Comparison of ENCODE assay signal across 12 cellular contexts in the genomic region with DNA sequence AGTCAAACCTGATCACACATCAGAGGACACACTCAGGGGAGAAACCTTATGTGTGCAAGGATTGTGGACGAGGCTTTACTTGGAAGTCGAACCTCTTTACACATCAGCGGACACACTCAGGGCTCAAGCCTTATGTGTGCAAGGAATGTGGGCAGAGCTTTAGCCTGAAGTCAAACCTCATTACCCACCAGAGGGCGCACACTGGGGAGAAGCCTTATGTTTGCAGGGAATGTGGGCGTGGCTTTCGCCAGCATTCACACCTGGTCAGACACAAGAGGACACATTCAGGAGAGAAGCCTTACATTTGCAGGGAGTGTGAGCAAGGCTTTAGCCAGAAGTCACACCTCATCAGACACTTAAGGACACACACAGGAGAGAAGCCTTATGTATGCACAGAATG. TPM values are rescaled to one million over a fixed set of nuclear protein-coding genes. Genes with fewer than 3 reads are reported as not detected.
A peak's percentile ranks its signal among the peaks of the same experiment; 100 is the strongest.
DNase-seq lines count a peak whose midpoint lies in the region; ATAC-seq and TF ChIP-seq lines count a peak whose summit lies in the region.
"Had no signal": no experiment of that assay in that cellular context is flagged by ENCODE, and none has a peak within 500 bp of the region (broad histone marks: within the 10 kb centered on the region; RNA-seq: fewer than 3 reads in every experiment).

No MANE protein-coding gene starts in this region.

- H3K36me3 Mint-ChIP-seq in WTC11: peaks cover 69% of the 10 kb centered on the region
- H3K36me3 Mint-ChIP-seq in effector memory CD8-positive, alpha-beta T cell (ENCODE audit: insufficient read depth): peaks cover 26% of the 10 kb centered on the region

- peak; percentile 40 for DNase-seq in BE2C
- DNase-seq in WTC11 (ENCODE audit: low spot score): peak; percentile 82
- peak; percentile 36 for DNase-seq in iris pigment epithelial cell (ENCODE audit: low read depth)
- DNase-seq in effector memory CD8-positive, alpha-beta T cell: no peak
- DNase-seq in activated T-cell treated with anti-CD3 and anti-CD28 coated beads for 4 hours: no peak
- no peak for DNase-seq in NCI-H187 (lab: John Stamatoyannopoulos, UW)
- DNase-seq: kidney; NCI-H446 treated with DMSO at 0.1 percent for 48 hours; stimulated activated CD4-positive, alpha-beta T cell treated with anti-CD3 and anti-CD28 coated beads, Interleukin-4, amount 100 ng/mL, for 1 hour; substantia nigra; T-helper 1 cell had no signal

- 0 out of 2 replicates have a peak overlapping the region, but pooled peaks have one; percentile 52 for H3K27ac Mint-ChIP-seq in WTC11
- H3K27ac Mint-ChIP-seq in effector memory CD8-positive, alpha-beta T cell: no peak overlapping the region

- peak; percentile 23; the same call in 1 of the 2 replicates for TF ChIP-seq CTCF in BE2C (IDR thresholded peaks at IDR 0.05; ENCODE audit: low read depth, low read length)
- peak; percentile 25 for TF ChIP-seq CTCF in GM12873 (IDR thresholded peaks at IDR 0.05; ENCODE audit: insufficient read depth, low read depth, low read length, missing control alignments)
- TF ChIP-seq CTCF in WTC11 (IDR thresholded peaks at IDR 0.05): peak; percentile 25; the same call in 1 of the 2 replicates

- no peaks in the 10 kb centered on the region for H3K9me3 ChIP-seq in BE2C

- H3K4me1 Mint-ChIP-seq in WTC11: 0 out of 2 replicates have a peak, but pooled peaks cover 3% of the 10 kb centered on the region
- no peaks in the 10 kb centered on the region for H3K4me1 Mint-ChIP-seq in effector memory CD8-positive, alpha-beta T cell (ENCODE audit: low read depth in 2 of 2)

- CTCF ChIA-PET in WTC11 (lab: Charles Lee): interaction anchor here (0.6 to 1.3 kb wide), 10 partner anchors 8 to 232 kb away, joined by 3 to 17 read pairs (median 4); partner anchors contain the start of genes ZNF527, ZNF540, ZNF571 and ZNF793

- no peak overlapping the region for H3K4me3 ChIP-seq in BE2C (ENCODE audit: low read depth, low read length)

- ATAC-seq in WTC11: peak; percentile 97
- ATAC-seq in effector memory CD8-positive, alpha-beta T cell (replicated peaks): no peak

- H3K9me3 Mint-ChIP-seq in WTC11: peaks cover 51% of the 10 kb centered on the region
- H3K9me3 Mint-ChIP-seq in effector memory CD8-positive, alpha-beta T cell: peaks cover 7 to 17% of the 10 kb centered on the region in 2 donors

- POLR2A ChIA-PET in WTC11 (lab: Charles Lee): no interaction called here

- H3K4me1 ChIP-seq in BE2C: no peaks in the 10 kb centered on the region

- H3K4me3 Mint-ChIP-seq in WTC11: no peak overlapping the region
- H3K4me3 Mint-ChIP-seq in effector memory CD8-positive, alpha-beta T cell: no peak overlapping the region

- H3K36me3 ChIP-seq in BE2C: peaks cover 36% of the 10 kb centered on the region

- H3K27me3 Mint-ChIP-seq in WTC11 (ENCODE audit: low read depth): no peaks in the 10 kb centered on the region
- H3K27me3 Mint-ChIP-seq in effector memory CD8-positive, alpha-beta T cell: no peaks in the 10 kb centered on the region

- H3K27me3 ChIP-seq in BE2C: no peaks in the 10 kb centered on the region

TF ChIP-seq in WTC11, 78 proteins besides CTCF, POLR2A, EP300 and RAD21 (continues in another document):
- TF ChIP-seq, protein P1, sequence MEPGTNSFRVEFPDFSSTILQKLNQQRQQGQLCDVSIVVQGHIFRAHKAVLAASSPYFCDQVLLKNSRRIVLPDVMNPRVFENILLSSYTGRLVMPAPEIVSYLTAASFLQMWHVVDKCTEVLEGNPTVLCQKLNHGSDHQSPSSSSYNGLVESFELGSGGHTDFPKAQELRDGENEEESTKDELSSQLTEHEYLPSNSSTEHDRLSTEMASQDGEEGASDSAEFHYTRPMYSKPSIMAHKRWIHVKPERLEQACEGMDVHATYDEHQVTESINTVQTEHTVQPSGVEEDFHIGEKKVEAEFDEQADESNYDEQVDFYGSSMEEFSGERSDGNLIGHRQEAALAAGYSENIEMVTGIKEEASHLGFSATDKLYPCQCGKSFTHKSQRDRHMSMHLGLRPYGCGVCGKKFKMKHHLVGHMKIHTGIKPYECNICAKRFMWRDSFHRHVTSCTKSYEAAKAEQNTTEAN (CRISPR knock-in tag; IDR thresholded peaks at IDR 0.05): 0 out of 2 replicates have a peak, but pooled peaks have one; percentile 47
- TF ChIP-seq TEAD4 (CRISPR knock-in tag; IDR thresholded peaks at IDR 0.05): peak; percentile 65; the same call in 1 of the 2 replicates
- TF ChIP-seq ZSCAN18 (CRISPR knock-in tag; IDR thresholded peaks at IDR 0.05): no peak
- no peak for TF ChIP-seq ZNF671 (CRISPR knock-in tag; IDR thresholded peaks at IDR 0.05)
- TF ChIP-seq ZNF423 (CRISPR knock-in tag; IDR thresholded peaks at IDR 0.05): no peak
- TF ChIP-seq CBFB (CRISPR knock-in tag; IDR thresholded peaks at IDR 0.05; ENCODE audit: low read depth): no peak
- no peak for TF ChIP-seq FOXJ3 (CRISPR knock-in tag; IDR thresholded peaks at IDR 0.05; ENCODE audit: borderline replicate concordance)
- TF ChIP-seq ESRRA (CRISPR knock-in tag; IDR thresholded peaks at IDR 0.05; ENCODE audit: borderline replicate concordance): no peak
- no peak for TF ChIP-seq EMX1 (CRISPR knock-in tag; IDR thresholded peaks at IDR 0.05)
- TF ChIP-seq AFF4 (CRISPR knock-in tag; IDR thresholded peaks at IDR 0.05; ENCODE audit: borderline replicate concordance): no peak
- TF ChIP-seq, protein P2, sequence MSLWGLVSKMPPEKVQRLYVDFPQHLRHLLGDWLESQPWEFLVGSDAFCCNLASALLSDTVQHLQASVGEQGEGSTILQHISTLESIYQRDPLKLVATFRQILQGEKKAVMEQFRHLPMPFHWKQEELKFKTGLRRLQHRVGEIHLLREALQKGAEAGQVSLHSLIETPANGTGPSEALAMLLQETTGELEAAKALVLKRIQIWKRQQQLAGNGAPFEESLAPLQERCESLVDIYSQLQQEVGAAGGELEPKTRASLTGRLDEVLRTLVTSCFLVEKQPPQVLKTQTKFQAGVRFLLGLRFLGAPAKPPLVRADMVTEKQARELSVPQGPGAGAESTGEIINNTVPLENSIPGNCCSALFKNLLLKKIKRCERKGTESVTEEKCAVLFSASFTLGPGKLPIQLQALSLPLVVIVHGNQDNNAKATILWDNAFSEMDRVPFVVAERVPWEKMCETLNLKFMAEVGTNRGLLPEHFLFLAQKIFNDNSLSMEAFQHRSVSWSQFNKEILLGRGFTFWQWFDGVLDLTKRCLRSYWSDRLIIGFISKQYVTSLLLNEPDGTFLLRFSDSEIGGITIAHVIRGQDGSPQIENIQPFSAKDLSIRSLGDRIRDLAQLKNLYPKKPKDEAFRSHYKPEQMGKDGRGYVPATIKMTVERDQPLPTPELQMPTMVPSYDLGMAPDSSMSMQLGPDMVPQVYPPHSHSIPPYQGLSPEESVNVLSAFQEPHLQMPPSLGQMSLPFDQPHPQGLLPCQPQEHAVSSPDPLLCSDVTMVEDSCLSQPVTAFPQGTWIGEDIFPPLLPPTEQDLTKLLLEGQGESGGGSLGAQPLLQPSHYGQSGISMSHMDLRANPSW (CRISPR knock-in tag; conservative IDR thresholded peaks at IDR 0.05; ENCODE audit: low read depth): no peak
- no peak for TF ChIP-seq ZNF396 (CRISPR knock-in tag; IDR thresholded peaks at IDR 0.05; ENCODE audit: borderline replicate concordance)
- no peak for TF ChIP-seq ZNF263 (CRISPR knock-in tag; IDR thresholded peaks at IDR 0.05; ENCODE audit: low read depth)
- no peak for TF ChIP-seq NR1H2 (CRISPR knock-in tag; IDR thresholded peaks at IDR 0.05)
- no peak for TF ChIP-seq SMAD3 (CRISPR knock-in tag; IDR thresholded peaks at IDR 0.05; ENCODE audit: borderline replicate concordance)
- no peak for TF ChIP-seq HMGA2 (CRISPR knock-in tag; IDR thresholded peaks at IDR 0.05)

RNA-seq across cellular contexts. Expression of gene ZNF527, which starts 8.2 kb away (rescaled TPM):
- polyA plus RNA-seq in BE2C (2012; ENCODE audit: insufficient read depth, insufficient read length, low read depth): 1.5 TPM
- total RNA-seq in WTC11 (2021): 3.3 to 3.9 TPM (median 3.3 TPM) in 3 replicates

Comparison
In these comparisons a context has a peak if more than half of its experiments do, and no peak if none do; other contexts are left out.
1. DNase-seq: peak in BE2C (single experiment), WTC11 (single experiment) and iris pigment epithelial cell (single experiment); none in effector memory CD8-positive, alpha-beta T cell (0 of 3), activated T-cell treated with anti-CD3 and anti-CD28 coated beads for 4 hours (single experiment) and NCI-H187 (0 of 2).
2. Peak in every context shown above with its lines, with median percentiles within 50 percentile points of each other: CTCF ChIP-seq.